3 cellular contexts compared by ENCODE assay signal in genomic region chr10:117007080-117007479, GRCh38.
TF ChIP-seq lines count a peak whose summit lies in the region.

No MANE protein-coding gene starts in this region.

TF ChIP-seq in IMR-90, 13 proteins besides CTCF, POLR2A, EP300 and RAD21:
- TF ChIP-seq CEBPB (IDR thresholded peaks at IDR 0.05; ENCODE audit: low read depth, low read length) = peak; percentile 35; the same call in 1 of the 2 replicates
- TF ChIP-seq FOS (IDR thresholded peaks at IDR 0.05; ENCODE audit: low read depth, low read length) = peak; percentile 80
- peak; percentile 78 for TF ChIP-seq NFE2L2 (IDR thresholded peaks at IDR 0.05; ENCODE audit: low read depth, low read length)
- TF ChIP-seq ELK1 (IDR thresholded peaks at IDR 0.05; ENCODE audit: borderline replicate concordance, low read depth, low read length) = no peak
- no peak for TF ChIP-seq SMC3 (IDR thresholded peaks at IDR 0.05; ENCODE audit: low read depth, low read length)
- TF ChIP-seq RCOR1 (IDR thresholded peaks at IDR 0.05; ENCODE audit: insufficient replicate concordance, low read length) = no peak
- no peak for TF ChIP-seq MXI1 (IDR thresholded peaks at IDR 0.05; ENCODE audit: borderline replicate concordance, low read depth, low read length)
TF ChIP-seq in IMR-90: peak in this region for 3.

TF ChIP-seq in K562, 482 proteins besides CTCF, POLR2A, EP300 and RAD21 (continues in another document):
- TF ChIP-seq POLR2AphosphoS5 (IDR thresholded peaks at IDR 0.05; ENCODE audit: control insufficient read depth, insufficient read depth, low read depth, low read length) = no peak
- TF ChIP-seq JUNB (CRISPR knock-in tag; conservative IDR thresholded peaks at IDR 0.05) = peak; percentile 81
- peak; percentile 75; the same call in 1 of the 2 replicates for TF ChIP-seq NFE2L1 (tag; IDR thresholded peaks at IDR 0.05; ENCODE audit: borderline replicate concordance, low read depth)
- peak; percentile 87 for TF ChIP-seq SMARCA4 (IDR thresholded peaks at IDR 0.05)
- TF ChIP-seq, protein P1, sequence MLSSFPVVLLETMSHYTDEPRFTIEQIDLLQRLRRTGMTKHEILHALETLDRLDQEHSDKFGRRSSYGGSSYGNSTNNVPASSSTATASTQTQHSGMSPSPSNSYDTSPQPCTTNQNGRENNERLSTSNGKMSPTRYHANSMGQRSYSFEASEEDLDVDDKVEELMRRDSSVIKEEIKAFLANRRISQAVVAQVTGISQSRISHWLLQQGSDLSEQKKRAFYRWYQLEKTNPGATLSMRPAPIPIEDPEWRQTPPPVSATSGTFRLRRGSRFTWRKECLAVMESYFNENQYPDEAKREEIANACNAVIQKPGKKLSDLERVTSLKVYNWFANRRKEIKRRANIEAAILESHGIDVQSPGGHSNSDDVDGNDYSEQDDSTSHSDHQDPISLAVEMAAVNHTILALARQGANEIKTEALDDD (IDR thresholded peaks at IDR 0.05) = no peak
- TF ChIP-seq NCOA2 (IDR thresholded peaks at IDR 0.05; ENCODE audit: partially characterized antibody in 2 of 2) = peak in 1 of 2 experiments; percentile 12
- peak; percentile 89 for TF ChIP-seq C11orf30 (IDR thresholded peaks at IDR 0.05; ENCODE audit: low read depth)
- TF ChIP-seq ZNF699 (CRISPR knock-in tag; IDR thresholded peaks at IDR 0.05; ENCODE audit: insufficient replicate concordance) = no peak
- peak; percentile 87 for TF ChIP-seq NFE2 (IDR thresholded peaks at IDR 0.05; ENCODE audit: low read depth)
- TF ChIP-seq MYBL2 (IDR thresholded peaks at IDR 0.05; ENCODE audit: low read depth) = no peak
- TF ChIP-seq MYBL2 (CRISPR knock-in tag; IDR thresholded peaks at IDR 0.05; ENCODE audit: borderline replicate concordance) = no peak
- TF ChIP-seq KDM1A (IDR thresholded peaks at IDR 0.05) = no peak
- TF ChIP-seq CEBPB (tag; IDR thresholded peaks at IDR 0.05) = peak; percentile 26; the same call in 1 of the 2 replicates
- TF ChIP-seq FOS (IDR thresholded peaks at IDR 0.05; ENCODE audit: extremely low read depth, insufficient read length) = peak; percentile 31
- TF ChIP-seq BACH1 (tag; IDR thresholded peaks at IDR 0.05) = peak; percentile 76; the same call in 1 of the 2 replicates
- TF ChIP-seq MAFG (tag; conservative IDR thresholded peaks at IDR 0.05) = peak; percentile 92
- no peak for TF ChIP-seq CAMTA2 (CRISPR knock-in tag; conservative IDR thresholded peaks at IDR 0.05)
- peak; percentile 95 for TF ChIP-seq ZNF316 (IDR thresholded peaks at IDR 0.05)
- TF ChIP-seq ZNF766 (CRISPR knock-in tag; conservative IDR thresholded peaks at IDR 0.05) = no peak
- peak; percentile 94 for TF ChIP-seq ATF3 (IDR thresholded peaks at IDR 0.05)
- TF ChIP-seq ATF3 (CRISPR knock-in tag; conservative IDR thresholded peaks at IDR 0.05) = no peak
- TF ChIP-seq MAFK (IDR thresholded peaks at IDR 0.05; ENCODE audit: low read length) = peak; percentile 79
- no peak for TF ChIP-seq POLR2H (tag; IDR thresholded peaks at IDR 0.05; ENCODE audit: low read depth)
- peak; percentile 69 for TF ChIP-seq ARID1B (IDR thresholded peaks at IDR 0.05)
- peak; percentile 95 for TF ChIP-seq FOSL1 (tag; conservative IDR thresholded peaks at IDR 0.05)
- TF ChIP-seq MAFF (IDR thresholded peaks at IDR 0.05; ENCODE audit: low read length) = peak; percentile 87
- no peak for TF ChIP-seq ZNF398 (CRISPR knock-in tag; IDR thresholded peaks at IDR 0.05)
- no peak for TF ChIP-seq ZFP1 (CRISPR knock-in tag; IDR thresholded peaks at IDR 0.05)
- peak; percentile 66 for TF ChIP-seq SMARCC2 (IDR thresholded peaks at IDR 0.05; ENCODE audit: low read depth)
- no peak for TF ChIP-seq ZNF184 (CRISPR knock-in tag; IDR thresholded peaks at IDR 0.05)
- peak; percentile 93 for TF ChIP-seq JUND (IDR thresholded peaks at IDR 0.05; ENCODE audit: borderline replicate concordance, low read depth, low read length)
- TF ChIP-seq JUND (tag; IDR thresholded peaks at IDR 0.05; ENCODE audit: borderline replicate concordance, low read depth, low read length) = peak; percentile 93
- peak; percentile 87 for TF ChIP-seq DPF2 (IDR thresholded peaks at IDR 0.05)
- no peak for TF ChIP-seq ADNP (tag; IDR thresholded peaks at IDR 0.05)
- TF ChIP-seq RBM14 (IDR thresholded peaks at IDR 0.05; ENCODE audit: borderline replicate concordance, insufficient read depth, low read depth, low read length) = no peak
- TF ChIP-seq GATAD2B (IDR thresholded peaks at IDR 0.05; ENCODE audit: borderline replicate concordance) = peak; percentile 13; the same call in 1 of the 2 replicates
- no peak for TF ChIP-seq EGR1 (conservative IDR thresholded peaks at IDR 0.05)

TF ChIP-seq in liver, 16 proteins besides CTCF, POLR2A, EP300 and RAD21:
- no peak for TF ChIP-seq HNF4A (conservative IDR thresholded peaks at IDR 0.05)
- peak in 1 of 2 donors; percentile 70 for TF ChIP-seq JUND (IDR thresholded peaks at IDR 0.05)
- TF ChIP-seq YY1 (IDR thresholded peaks at IDR 0.05) = peak; percentile 64
